In the genomic region with DNA sequence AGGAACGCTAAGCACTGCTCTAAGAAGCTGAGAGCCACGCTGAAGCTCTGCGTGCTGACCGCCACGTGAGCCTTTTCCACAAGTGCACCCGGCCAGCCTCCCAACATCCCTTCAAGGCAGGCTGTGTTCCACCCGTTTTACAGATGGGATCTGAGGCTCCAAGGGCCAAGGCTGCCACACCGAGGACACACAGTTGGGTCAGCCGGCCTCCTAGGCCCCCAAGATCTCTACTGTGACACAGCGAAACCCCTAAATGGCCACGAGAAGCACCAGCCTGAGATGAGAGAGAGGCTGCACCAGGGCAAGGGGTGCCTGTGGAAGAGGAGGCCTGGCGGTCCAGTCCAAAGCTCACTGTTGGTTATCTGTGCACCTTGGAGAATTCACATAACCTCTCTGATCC, we compare ENCODE assay signal across 20 cellular contexts. TPM values are rescaled to one million over a fixed set of nuclear protein-coding genes. Genes with fewer than 3 reads are reported as not detected.
A peak's percentile ranks its signal among the peaks of the same experiment; 100 is the strongest.
DNase-seq lines count a peak whose midpoint lies in the region; ATAC-seq, FAIRE-seq and TF ChIP-seq lines count a peak whose summit lies in the region.
"Had no signal": no experiment of that assay in that cellular context is flagged by ENCODE, and none has a peak within 500 bp of the region (broad histone marks: within the 10 kb centered on the region; RNA-seq: fewer than 3 reads in every experiment).

No MANE protein-coding gene starts in this region.

- peaks cover 7% of the 10 kb centered on the region for H3K36me3 Mint-ChIP-seq in activated naive CD4-positive, alpha-beta T cell treated with anti-CD3 and anti-CD28 coated beads, Interleukin-2, amount 10 ng/mL, durations not matched to agents 7 days and 5 days
- no peaks in the 10 kb centered on the region for H3K36me3 Mint-ChIP-seq in activated B cell treated with CpG ODN at 0.5 μM for 24 hours (ENCODE audit: low read depth)
- H3K36me3 Mint-ChIP-seq in stimulated activated memory B cell treated with anti-CD40 and anti-IgM and Interleukin-4, amounts not matched to agents 10 μg/mL and 1 μg/mL and 100 μg/mL, for 72 hours, result no peaks in the 10 kb centered on the region

- peaks cover 62% of the 10 kb centered on the region for H3K4me1 Mint-ChIP-seq in activated naive CD4-positive, alpha-beta T cell treated with anti-CD3 and anti-CD28 coated beads, Interleukin-2, amount 10 ng/mL, durations not matched to agents 7 days and 5 days
- H3K4me1 Mint-ChIP-seq in activated B cell treated with CpG ODN at 0.5 μM for 24 hours, result peaks cover 68% of the 10 kb centered on the region
- H3K4me1 Mint-ChIP-seq in stimulated activated memory B cell treated with anti-CD40 and anti-IgM and Interleukin-4, amounts not matched to agents 10 μg/mL and 1 μg/mL and 100 μg/mL, for 72 hours, result peaks cover 57% of the 10 kb centered on the region

- in situ Hi-C loops in GM12878 (cut with MboI), result no loop called here

- peaks cover 1% of the 10 kb centered on the region; the same call in 2 of the 3 replicates for H3K9me3 ChIP-seq in GM12878 (replicated peaks; ENCODE audit: control insufficient read depth, insufficient read depth, low read length)
- no peaks in the 10 kb centered on the region for H3K9me3 ChIP-seq in kidney (ENCODE audit: control insufficient read depth in 1 of 2, low read length in 2 of 2)
- H3K9me3 ChIP-seq: uterus had no signal

- BruUV-seq in GM12878 (replicated peaks; lab: Mats Ljungman, UMichigan), result no TSS peak

- H3K4me2 ChIP-seq in GM12878 (ENCODE audit: control insufficient read depth, insufficient read depth), result peak overlapping the region; percentile 75

- DNase-seq in activated naive CD4-positive, alpha-beta T cell treated with anti-CD3 and anti-CD28 coated beads, Interleukin-2, amount 10 ng/mL, durations not matched to agents 7 days and 5 days, result no peak
- DNase-seq in activated naive CD4-positive, alpha-beta T cell (lab: John Stamatoyannopoulos, UW), result no peak
- DNase-seq in activated B cell treated with CpG ODN at 0.5 μM for 24 hours (no peak), GM12878 (ENCODE audit: low read depth, low spot score) (no peak), NCI-H510A treated with DMSO at 0.1 percent for 48 hours (lab: John Stamatoyannopoulos, UW) (no peak), kidney (no peak)
- DNase-seq: aorta, Calu3, IMR-90, NCI-H1930, NCI-H446, WERI-Rb-1 had no signal

- H3K4me3 Mint-ChIP-seq in activated naive CD4-positive, alpha-beta T cell treated with anti-CD3 and anti-CD28 coated beads, Interleukin-2, amount 10 ng/mL, durations not matched to agents 7 days and 5 days, result no peak overlapping the region
- H3K4me3 Mint-ChIP-seq in activated B cell treated with CpG ODN at 0.5 μM for 24 hours, result peak overlapping the region; percentile 77
- H3K4me3 Mint-ChIP-seq in stimulated activated memory B cell treated with anti-CD40 and anti-IgM and Interleukin-4, amounts not matched to agents 10 μg/mL and 1 μg/mL and 100 μg/mL, for 72 hours, result peak overlapping the region; percentile 82

- POLR2A ChIA-PET in activated B cell treated with CpG ODN at 0.5 μM for 24 hours (lab: Charles Lee) (interaction anchor here (3.3 to 3.9 kb wide), 2 partner anchors 20 to 30 kb away, joined by 14 to 29 read pairs; no protein-coding TSS in a partner anchor), GM12878 (lab: Charles Lee) (interaction anchor here (0.5 to 1.6 kb wide), 7 partner anchors 10 to 51 kb away, joined by 3 to 4 read pairs (median 4); no protein-coding TSS in a partner anchor)

- no peaks in the 10 kb centered on the region for H4K20me1 ChIP-seq in GM12878 (ENCODE audit: control insufficient read depth, insufficient read depth)

- peaks cover 2% of the 10 kb centered on the region for H3K9me3 Mint-ChIP-seq in activated naive CD4-positive, alpha-beta T cell treated with anti-CD3 and anti-CD28 coated beads, Interleukin-2, amount 10 ng/mL, durations not matched to agents 7 days and 5 days
- no peaks in the 10 kb centered on the region for H3K9me3 Mint-ChIP-seq in activated B cell treated with CpG ODN at 0.5 μM for 24 hours
- peaks cover 3% of the 10 kb centered on the region for H3K9me3 Mint-ChIP-seq in stimulated activated memory B cell treated with anti-CD40 and anti-IgM and Interleukin-4, amounts not matched to agents 10 μg/mL and 1 μg/mL and 100 μg/mL, for 72 hours

- no peak for TF ChIP-seq POLR2A in GM12878 (IDR thresholded peaks at IDR 0.05; ENCODE audit: low read depth, low read length)

- TF ChIP-seq EP300 in GM12878 (IDR thresholded peaks at IDR 0.05; ENCODE audit: borderline replicate concordance in 1 of 2, control insufficient read depth in 1 of 2, low read depth in 2 of 2, low read length in 2 of 2), result no peak

- FAIRE-seq in GM12878 (lab: Jason Lieb, UNC) (no peak), kidney (lab: Jason Lieb, UNC) (no peak)
- FAIRE-seq: endometrium, keratinocyte had no signal

- peak overlapping the region; percentile 93 for H3K27ac Mint-ChIP-seq in activated naive CD4-positive, alpha-beta T cell treated with anti-CD3 and anti-CD28 coated beads, Interleukin-2, amount 10 ng/mL, durations not matched to agents 7 days and 5 days
- peak overlapping the region; percentile 86 for H3K27ac Mint-ChIP-seq in activated B cell treated with CpG ODN at 0.5 μM for 24 hours
- peak overlapping the region; percentile 97 for H3K27ac Mint-ChIP-seq in stimulated activated memory B cell treated with anti-CD40 and anti-IgM and Interleukin-4, amounts not matched to agents 10 μg/mL and 1 μg/mL and 100 μg/mL, for 72 hours

- intact Hi-C loops in activated B cell treated with CpG ODN at 0.5 μM for 24 hours (cut with micrococcal nuclease) (loop anchor here (5.0 kb wide), 1 partner anchor 267 kb away; no protein-coding TSS in a partner anchor), GM12878 (cut with micrococcal nuclease; ENCODE audit: unreplicated experiment) (no loop called here), kidney (cut with DNase I) (no loop called here)

- H3K4me3 ChIP-seq in GM12878, result no peak overlapping the region
- H3K4me3 ChIP-seq in kidney (ENCODE audit: low read length in 2 of 2), result no peak overlapping the region
- H3K4me3 ChIP-seq: uterus had no signal

- CTCF ChIA-PET in activated naive CD4-positive, alpha-beta T cell treated with anti-CD3 and anti-CD28 coated beads, Interleukin-2, amount 10 ng/mL, durations not matched to agents 7 days and 5 days (lab: Charles Lee), result interaction anchor here (0.7 to 4.0 kb wide), 6 partner anchors 10 to 39 kb away, joined by 3 to 18 read pairs (median 4); a partner anchor contains a TSS
- CTCF ChIA-PET in activated B cell treated with CpG ODN at 0.5 μM for 24 hours (lab: Charles Lee), result no interaction called here
- CTCF ChIA-PET in GM12878 (lab: Yijun Ruan, JAX), result interaction anchor here (2.6 kb wide), 1 partner anchor 19 kb away, joined by 15 read pairs; no protein-coding TSS in a partner anchor

- H3K27me3 ChIP-seq in GM12878 (replicated peaks in 1 of 2; ENCODE audit: control insufficient read depth in 2 of 2, insufficient read depth in 2 of 2, low read length in 1 of 2), result no peaks in the 10 kb centered on the region
- H3K27me3 ChIP-seq: uterus had no signal

- H3K36me3 ChIP-seq in GM12878 (ENCODE audit: control insufficient read depth in 2 of 2, insufficient read depth in 2 of 2, low read length in 1 of 2) (no peaks in the 10 kb centered on the region; a peak in 1 of 4 replicates), kidney (ENCODE audit: control insufficient read depth in 1 of 2, insufficient read depth in 2 of 2, low read length in 2 of 2) (no peaks in the 10 kb centered on the region)
- H3K36me3 ChIP-seq: uterus, WERI-Rb-1 had no signal

- no peak for TF ChIP-seq CTCF in activated B cell treated with CpG ODN at 0.5 μM for 24 hours (IDR thresholded peaks at IDR 0.05)
- TF ChIP-seq CTCF in GM12878 (IDR thresholded peaks at IDR 0.05 in 2 of 3, conservative IDR thresholded peaks at IDR 0.05 in 1 of 3; ENCODE audit: control insufficient read depth in 2 of 3, extremely low read depth in 1 of 3, insufficient read depth in 1 of 3, low read depth in 3 of 3, low read length in 3 of 3), result no peak
- no peak for TF ChIP-seq CTCF in kidney (IDR thresholded peaks at IDR 0.05; ENCODE audit: borderline replicate concordance, extremely low read depth, insufficient read depth)

- H3K4me1 ChIP-seq in GM12878 (ENCODE audit: control insufficient read depth, insufficient read depth, low read length), result peaks cover 34% of the 10 kb centered on the region
- no peaks in the 10 kb centered on the region for H3K4me1 ChIP-seq in kidney (ENCODE audit: control insufficient read depth in 1 of 2, insufficient read depth in 1 of 2, low read depth in 1 of 2, low read length in 2 of 2)
- H3K4me1 ChIP-seq: uterus had no signal

- 72% methylated on average over 12 of the region's 12 CpGs for WGBS in GM12878 (ENCODE audit: insufficient coverage, insufficient replicate concordance, low lambda C conversion rate, missing lambda C conversion rate)

- RAD21 ChIA-PET in GM12878 (lab: Charles Lee; ENCODE audit: unreplicated experiment), result interaction anchor here (2.5 to 2.6 kb wide), 2 partner anchors 20 to 29 kb away, joined by 12 to 13 read pairs; no protein-coding TSS in a partner anchor

- peaks cover 13% of the 10 kb centered on the region for H3K79me2 ChIP-seq in GM12878 (ENCODE audit: control insufficient read depth, insufficient read depth, low read length)

- SMC1A ChIA-PET in GM12878 (lab: Charles Lee; ENCODE audit: uncharacterized antibody, unreplicated experiment), result interaction anchor here (0.8 to 5.1 kb wide), 3 partner anchors 17 to 48 kb away, joined by 3 to 25 read pairs (median 3); no protein-coding TSS in a partner anchor

- TF ChIP-seq RAD21 in GM12878 (IDR thresholded peaks at IDR 0.05; ENCODE audit: insufficient read depth, low read depth, low read length), result no peak

- H2AFZ ChIP-seq in GM12878 (ENCODE audit: control insufficient read depth, low read depth, low read length), result no peak overlapping the region

- H3K27ac ChIP-seq in GM12878 (ENCODE audit: control insufficient read depth, insufficient read depth), result no peak overlapping the region
- no peak overlapping the region for H3K27ac ChIP-seq in kidney (ENCODE audit: low read depth in 2 of 2, low read length in 2 of 2)
- H3K27ac ChIP-seq: RWPE1, uterus, WERI-Rb-1 had no signal

- H3K9ac ChIP-seq in GM12878 (ENCODE audit: control insufficient read depth, insufficient read depth, low read length), result no peak overlapping the region
- H3K9ac ChIP-seq in kidney (ENCODE audit: low read length in 2 of 2), result no peak overlapping the region

- no peaks in the 10 kb centered on the region for H3K27me3 Mint-ChIP-seq in activated naive CD4-positive, alpha-beta T cell treated with anti-CD3 and anti-CD28 coated beads, Interleukin-2, amount 10 ng/mL, durations not matched to agents 7 days and 5 days
- H3K27me3 Mint-ChIP-seq in activated B cell treated with CpG ODN at 0.5 μM for 24 hours, result no peaks in the 10 kb centered on the region
- H3K27me3 Mint-ChIP-seq in stimulated activated memory B cell treated with anti-CD40 and anti-IgM and Interleukin-4, amounts not matched to agents 10 μg/mL and 1 μg/mL and 100 μg/mL, for 72 hours, result no peaks in the 10 kb centered on the region

- ATAC-seq in activated B cell treated with CpG ODN at 0.5 μM for 24 hours (ENCODE audit: low read depth) (no peak), GM12878 (no peak), GM21528 (IDR thresholded peaks at IDR 0.05; ENCODE audit: low FRiP score, unreplicated experiment) (no peak)
- no peak for ATAC-seq in stimulated activated memory B cell treated with anti-CD40 and anti-IgM and Interleukin-4, amounts not matched to agents 10 μg/mL and 1 μg/mL and 100 μg/mL, for 72 hours
- ATAC-seq: sciatic nerve had no signal

RNA-seq across cellular contexts. Expression of a gene that starts 11.8 kb away (rescaled TPM):
- total RNA-seq in activated B cell treated with CpG ODN at 0.5 μM for 24 hours (5.2 and 7.1 TPM in 2 replicates), GM12878 (2014; rRNA removed) (0.17 and 0.22 TPM in 2 replicates), GM12878 (2014; rRNA removed; fragmentation: Illumina TruSeq; extraction: Trizol) (0.04 and 0.09 TPM in 2 replicates), GM12878 (2021) (0.58 and 0.87 TPM in 2 replicates), kidney (2.9 TPM)
- not detected in 2 replicates for total RNA-seq in GM12878 (2013; cell fraction: nucleolus; rRNA removed)
- polyA plus RNA-seq in GM12878 (2011; ENCODE audit: low read depth), result not detected
- polyA plus RNA-seq in GM12878 (2011; rRNA removed) (not detected in 2 replicates), GM12878 (2014; fragmentation: Illumina TruSeq; extraction: Trizol) (0.16 and 0.17 TPM in 2 replicates), GM12878 (2014; fragmentation: Nextera tagmentation; extraction: Ambion mirVana) (under 1 TPM in 1 of 2 experiments, not detected in 1; 0.02 TPM), GM12878 (2014; rRNA removed) (0.18 and 0.19 TPM in 2 replicates), GM12878 (2016; fragmentation: Nextera tagmentation; extraction: Ambion mirVana) (under 1 TPM; 0.23 to 0.35 TPM), kidney (ENCODE audit: insufficient read depth, low read depth, low replicate concordance) (0.26 TPM)
- polyA plus RNA-seq in GM12878 (2011; cell fraction: cytosol; rRNA removed), result 0.04 TPM in 1 of 2 replicates, not detected in the other
- not detected in 2 replicates for polyA plus RNA-seq in GM12878 (2011; cell fraction: nucleus; rRNA removed)
- polyA plus RNA-seq in GM12878 (2012), result 0.08 and 0.23 TPM in 2 replicates
- polyA minus RNA-seq in GM12878 (2011; rRNA and poly(A)+ RNA removed), result not detected in 2 replicates
- polyA minus RNA-seq in GM12878 (2011; cell fraction: cytosol; rRNA and poly(A)+ RNA removed), result not detected in 2 replicates
- polyA minus RNA-seq in GM12878 (2011; cell fraction: nucleus; rRNA and poly(A)+ RNA removed), result not detected in 2 replicates
- total RNA-seq: Calu3, cerebellum, IMR-90 had no signal
- polyA plus RNA-seq: IMR-90, keratinocyte had no signal
